In the genomic region with DNA sequence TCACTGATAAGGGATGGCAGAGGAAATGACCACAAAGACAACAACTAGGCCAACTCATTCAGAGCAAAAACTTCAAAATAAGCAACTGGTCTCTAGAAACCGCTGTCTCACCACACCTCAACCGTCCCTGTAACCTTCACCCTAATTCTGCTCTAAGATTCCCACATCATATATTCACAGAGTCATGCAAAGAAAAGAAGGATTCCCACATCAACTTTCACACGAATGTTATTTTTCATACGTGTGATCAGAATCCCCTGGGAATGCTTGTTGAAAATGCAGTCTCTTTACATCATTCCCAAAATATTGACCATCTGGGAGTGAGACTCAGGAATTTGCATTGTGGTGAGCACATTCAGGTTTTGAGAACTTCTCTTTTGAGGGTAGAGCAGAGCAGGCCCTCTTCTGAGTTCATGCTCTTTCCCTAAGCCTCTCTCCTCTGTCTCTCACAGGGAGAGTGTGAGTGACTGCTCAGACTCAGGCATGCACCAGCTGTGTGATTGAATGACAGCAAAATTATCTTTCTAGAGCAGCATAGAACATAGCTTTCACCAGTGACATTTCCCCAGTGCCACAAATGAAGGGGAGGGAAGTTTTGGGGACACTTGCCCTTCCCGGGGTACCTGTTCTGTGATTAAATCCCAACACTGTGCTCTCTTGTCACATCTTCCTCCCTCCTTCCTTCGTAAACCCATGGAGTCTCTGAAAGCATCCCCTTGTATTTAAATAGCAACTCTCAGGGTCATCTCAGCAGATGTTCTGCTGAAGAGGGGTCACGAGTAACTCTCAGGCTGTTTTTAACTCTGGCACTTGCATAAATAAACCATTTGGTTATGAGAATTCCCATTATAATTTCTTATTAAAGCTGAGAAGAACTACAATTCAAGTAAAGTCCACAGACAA, we compare ENCODE assay signal across 10 cellular contexts.
A peak's percentile ranks its signal among the peaks of the same experiment; 100 is the strongest.
DNase-seq lines count a peak whose midpoint lies in the region; ATAC-seq and TF ChIP-seq lines count a peak whose summit lies in the region.
"Had no signal": no experiment of that assay in that cellular context is flagged by ENCODE, and none has a peak within 500 bp of the region (broad histone marks: within the 10 kb centered on the region; RNA-seq: fewer than 3 reads in every experiment).

No MANE protein-coding gene starts in this region.

- no peaks in the 10 kb centered on the region for H3K9me3 ChIP-seq in adipocyte (ENCODE audit: control insufficient read depth, low read length)
- no peaks in the 10 kb centered on the region for H3K9me3 ChIP-seq in neuronal stem cell (replicated peaks in 1 of 2; ENCODE audit: control insufficient read depth in 2 of 2, insufficient read depth in 1 of 2, low read depth in 1 of 2, low read length in 2 of 2)

- H3K9me3 Mint-ChIP-seq in neural crest cell: no peaks in the 10 kb centered on the region
- H3K9me3 Mint-ChIP-seq: activated B cell treated with CpG ODN at 0.5 μM for 24 hours had no signal

- H3K4me1 Mint-ChIP-seq in neural crest cell: peaks cover 4% of the 10 kb centered on the region

- H3K9ac ChIP-seq in adipocyte (ENCODE audit: low read length) (no peak overlapping the region), neuronal stem cell (ENCODE audit: low read depth, low read length, poor library complexity) (no peak overlapping the region)

- no peaks in the 10 kb centered on the region for H3K36me3 ChIP-seq in adipocyte (ENCODE audit: control insufficient read depth, insufficient read depth, low read length, severe bottlenecking)
- H3K36me3 ChIP-seq in neuronal stem cell (replicated peaks in 1 of 2; ENCODE audit: control insufficient read depth in 2 of 2, insufficient read depth in 2 of 2, low read length in 2 of 2): no peaks in the 10 kb centered on the region

- H2AFZ ChIP-seq in neuronal stem cell (ENCODE audit: low read length): no peak overlapping the region

- peak overlapping the region; percentile 65 for H3K27ac Mint-ChIP-seq in neural crest cell (ENCODE audit: unreplicated experiment)
- H3K27ac Mint-ChIP-seq: activated B cell treated with CpG ODN at 0.5 μM for 24 hours had no signal

- H3K4me3 ChIP-seq in adipocyte (ENCODE audit: low read length) (no peak overlapping the region), neuronal stem cell (ENCODE audit: low read length in 2 of 2) (no peak overlapping the region)

- WGBS in neuronal stem cell (ENCODE audit: extremely low coverage in 2 of 2, insufficient read length in 2 of 2, insufficient replicate concordance in 1 of 2), 2 donors: no CpG with 5 or more reads among the region's 7 CpGs

- no peak for TF ChIP-seq CTCF in neural crest cell (conservative IDR thresholded peaks at IDR 0.05)

- H3K27ac ChIP-seq in neuronal stem cell (replicated peaks; ENCODE audit: low read length): no peak overlapping the region

- H3K27me3 ChIP-seq in adipocyte (replicated peaks; ENCODE audit: control insufficient read depth, insufficient read depth, low read length): no peaks in the 10 kb centered on the region
- no peaks in the 10 kb centered on the region for H3K27me3 ChIP-seq in neuronal stem cell (ENCODE audit: control insufficient read depth in 3 of 3, insufficient read depth in 3 of 3, low read depth in 1 of 3, low read length in 3 of 3)

- no peaks in the 10 kb centered on the region for H3K79me1 ChIP-seq in neuronal stem cell (ENCODE audit: low read depth, low read length)

- H2BK15ac ChIP-seq in neuronal stem cell (ENCODE audit: low read length): no peak overlapping the region

- peaks cover 2% of the 10 kb centered on the region for H3K36me3 Mint-ChIP-seq in neural crest cell (ENCODE audit: low read depth)

- ATAC-seq in GM18870 (IDR thresholded peaks at IDR 0.05; ENCODE audit: unreplicated experiment) (peak; percentile 81), HG02642 (IDR thresholded peaks at IDR 0.05; ENCODE audit: poor library complexity, unreplicated experiment) (peak; percentile 70)

- H3K4me2 ChIP-seq in neuronal stem cell (ENCODE audit: insufficient read depth, low read length, poor library complexity, severe bottlenecking): no peak overlapping the region

- no peak overlapping the region for H2BK5ac ChIP-seq in neuronal stem cell (ENCODE audit: low read length)

- no peak overlapping the region for H4K91ac ChIP-seq in neuronal stem cell (ENCODE audit: low read depth, low read length, poor library complexity)

- no peak overlapping the region for H3K4me3 Mint-ChIP-seq in neural crest cell
- H3K4me3 Mint-ChIP-seq: activated B cell treated with CpG ODN at 0.5 μM for 24 hours had no signal

- H2BK120ac ChIP-seq in neuronal stem cell (ENCODE audit: low read depth, low read length): no peak overlapping the region

- CTCF ChIA-PET in HEK293T (lab: Yijun Ruan, JAX): no interaction called here

- no peak overlapping the region for H3K23ac ChIP-seq in neuronal stem cell (ENCODE audit: low read depth, low read length, poor library complexity)

- no peak overlapping the region for H2AK5ac ChIP-seq in neuronal stem cell (ENCODE audit: low read depth, low read length)

- DNase-seq in adipocyte (ENCODE audit: low read depth): peak; percentile 57
- DNase-seq in neural crest cell (ENCODE audit: low read depth, low spot score): no peak
- DNase-seq in T-helper 9 cell: no peak
- no peak for DNase-seq in neuronal stem cell (ENCODE audit: low spot score)
- no peak for DNase-seq in HEK293T (ENCODE audit: extremely low spot score)
- DNase-seq: activated B cell treated with CpG ODN at 0.5 μM for 24 hours, cortex of kidney, NCI-H524 treated with DMSO at 0.1 percent for 48 hours had no signal

- H3K14ac ChIP-seq in neuronal stem cell (ENCODE audit: low read length): no peak overlapping the region

- peaks cover 23% of the 10 kb centered on the region for H3K4me1 ChIP-seq in adipocyte (ENCODE audit: control insufficient read depth, insufficient read depth, low read length)
- H3K4me1 ChIP-seq in neuronal stem cell (ENCODE audit: control insufficient read depth in 2 of 2, insufficient read depth in 1 of 2, low read depth in 1 of 2, low read length in 2 of 2): peaks cover 0 to 4% of the 10 kb centered on the region in 2 donors

- no peak overlapping the region for H3K4ac ChIP-seq in neuronal stem cell (ENCODE audit: low read length)

- no peak overlapping the region for H4K8ac ChIP-seq in neuronal stem cell (ENCODE audit: low read depth, low read length)

- H3K18ac ChIP-seq in neuronal stem cell (ENCODE audit: low read length): no peak overlapping the region

- POLR2A ChIA-PET in HEK293T (lab: Yijun Ruan, JAX): no interaction called here

- no peaks in the 10 kb centered on the region for H3K27me3 Mint-ChIP-seq in neural crest cell (ENCODE audit: low read depth)
- H3K27me3 Mint-ChIP-seq: activated B cell treated with CpG ODN at 0.5 μM for 24 hours had no signal

- H2BK12ac ChIP-seq in neuronal stem cell (ENCODE audit: low read length): no peak overlapping the region

TF ChIP-seq in HEK293T, 16 proteins besides CTCF, POLR2A, EP300 and RAD21:
- TF ChIP-seq ARNT (IDR thresholded peaks at IDR 0.05): no peak
- TF ChIP-seq SUZ12 (IDR thresholded peaks at IDR 0.05): no peak
- TF ChIP-seq NFRKB (IDR thresholded peaks at IDR 0.05): no peak
- no peak for TF ChIP-seq FOXA1 (IDR thresholded peaks at IDR 0.05)
- no peak for TF ChIP-seq FOXK2 (IDR thresholded peaks at IDR 0.05)
- no peak for TF ChIP-seq TARDBP (IDR thresholded peaks at IDR 0.05)
- TF ChIP-seq CTBP1 (IDR thresholded peaks at IDR 0.05; ENCODE audit: borderline replicate concordance): no peak
- no peak for TF ChIP-seq ELF4 (IDR thresholded peaks at IDR 0.05)
- TF ChIP-seq LEF1 (IDR thresholded peaks at IDR 0.05; ENCODE audit: borderline replicate concordance): no peak
- no peak for TF ChIP-seq L3MBTL2 (conservative IDR thresholded peaks at IDR 0.05)
- TF ChIP-seq SP1 (IDR thresholded peaks at IDR 0.05): no peak
- TF ChIP-seq ZNF384 (IDR thresholded peaks at IDR 0.05): no peak
- no peak for TF ChIP-seq HDGF (IDR thresholded peaks at IDR 0.05; ENCODE audit: borderline replicate concordance)
- no peak for TF ChIP-seq FOXM1 (IDR thresholded peaks at IDR 0.05; ENCODE audit: borderline replicate concordance)
- TF ChIP-seq, protein P1, sequence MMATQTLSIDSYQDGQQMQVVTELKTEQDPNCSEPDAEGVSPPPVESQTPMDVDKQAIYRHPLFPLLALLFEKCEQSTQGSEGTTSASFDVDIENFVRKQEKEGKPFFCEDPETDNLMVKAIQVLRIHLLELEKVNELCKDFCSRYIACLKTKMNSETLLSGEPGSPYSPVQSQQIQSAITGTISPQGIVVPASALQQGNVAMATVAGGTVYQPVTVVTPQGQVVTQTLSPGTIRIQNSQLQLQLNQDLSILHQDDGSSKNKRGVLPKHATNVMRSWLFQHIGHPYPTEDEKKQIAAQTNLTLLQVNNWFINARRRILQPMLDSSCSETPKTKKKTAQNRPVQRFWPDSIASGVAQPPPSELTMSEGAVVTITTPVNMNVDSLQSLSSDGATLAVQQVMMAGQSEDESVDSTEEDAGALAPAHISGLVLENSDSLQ (IDR thresholded peaks at IDR 0.05): no peak
- TF ChIP-seq BHLHE40 (IDR thresholded peaks at IDR 0.05; ENCODE audit: borderline replicate concordance): no peak
TF ChIP-seq in HEK293T: peak in this region for 0.
